8 cellular contexts compared by ENCODE assay signal in the genomic region with DNA sequence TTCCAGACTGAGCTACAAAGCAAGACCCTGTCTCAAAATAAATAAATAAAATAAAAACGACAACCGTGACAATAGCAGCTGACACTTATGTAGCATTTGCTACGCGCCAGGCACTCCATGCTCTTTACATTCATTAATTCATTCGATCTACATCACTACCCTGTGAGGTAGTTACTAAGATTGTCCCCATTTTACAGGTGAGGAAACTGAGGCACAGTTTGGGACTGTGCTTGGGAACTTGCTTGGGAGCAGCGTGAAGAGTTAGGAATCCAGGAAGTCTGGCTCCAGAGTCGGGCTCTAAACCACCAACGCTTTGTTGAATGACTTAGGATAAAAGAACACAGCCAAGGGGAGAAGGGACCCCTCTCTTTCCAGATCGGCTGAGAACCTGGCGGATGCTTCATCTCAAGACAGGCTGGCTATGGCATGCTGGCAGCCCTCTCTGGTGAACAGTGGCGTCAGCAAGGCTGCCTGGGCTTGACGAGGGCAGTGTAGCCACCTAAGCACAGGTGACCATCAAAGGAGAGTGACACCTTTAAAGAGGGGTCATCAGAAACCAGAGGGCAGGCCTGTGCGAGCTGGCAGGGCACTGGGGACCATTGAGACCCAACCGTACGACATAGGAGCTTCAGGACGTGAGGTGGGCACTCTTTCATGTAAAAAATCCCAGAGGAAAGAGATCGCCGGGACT. TPM values are rescaled to one million over a fixed set of nuclear protein-coding genes. Genes with fewer than 3 reads are reported as not detected.
A peak's percentile ranks its signal among the peaks of the same experiment; 100 is the strongest.
DNase-seq lines count a peak whose midpoint lies in the region; ATAC-seq and TF ChIP-seq lines count a peak whose summit lies in the region.

No MANE protein-coding gene starts in this region.

- peaks cover 19% of the 10 kb centered on the region for H3K36me3 ChIP-seq in suprapubic skin

- H3K4me1 ChIP-seq in suprapubic skin: peaks cover 20% of the 10 kb centered on the region

- peaks cover 40% of the 10 kb centered on the region for H3K4me1 Mint-ChIP-seq in activated T-cell treated with anti-CD3 and anti-CD28 coated beads, Interleukin-2, amount 50 U/mL, for 72 hours (ENCODE audit: low read depth)
- peaks cover 14% of the 10 kb centered on the region for H3K4me1 Mint-ChIP-seq in activated T-helper 17 cell treated with anti-CD3 and anti-CD28 coated beads, Interleukin-2, amount 50 U/mL, for 72 hours

- peak overlapping the region; percentile 75 for H3K4me3 ChIP-seq in suprapubic skin

- WGBS in suprapubic skin: 27% methylated on average over 18 of the region's 18 CpGs

- no peaks in the 10 kb centered on the region for H3K9me3 Mint-ChIP-seq in activated T-cell treated with anti-CD3 and anti-CD28 coated beads, Interleukin-2, amount 50 U/mL, for 72 hours
- H3K9me3 Mint-ChIP-seq in activated T-helper 17 cell treated with anti-CD3 and anti-CD28 coated beads, Interleukin-2, amount 50 U/mL, for 72 hours: peaks cover 4% of the 10 kb centered on the region

- H3K27ac ChIP-seq in suprapubic skin: peak overlapping the region; percentile 90

- TF ChIP-seq POLR2A in suprapubic skin (IDR thresholded peaks at IDR 0.05): no peak

- TF ChIP-seq CTCF in suprapubic skin (IDR thresholded peaks at IDR 0.05): no peak
- TF ChIP-seq CTCF in GM13977 (IDR thresholded peaks at IDR 0.05; ENCODE audit: extremely low read depth, insufficient read depth, missing control alignments): no peak

- peak overlapping the region; percentile 87 to 91 for H3K4me3 Mint-ChIP-seq in activated T-cell treated with anti-CD3 and anti-CD28 coated beads, Interleukin-2, amount 50 U/mL, for 72 hours
- H3K4me3 Mint-ChIP-seq in activated T-helper 17 cell treated with anti-CD3 and anti-CD28 coated beads, Interleukin-2, amount 50 U/mL, for 72 hours: peak overlapping the region; percentile 94

- no peak for DNase-seq in activated T-cell treated with anti-CD3 and anti-CD28 coated beads, Interleukin-2, amount 50 U/mL, for 72 hours
- DNase-seq in activated T-cell treated with anti-CD3 and anti-CD28 coated beads, Interleukin-2, amount 50 U/mL, for 48 hours: no peak
- DNase-seq in iPS-NIHi11 (ENCODE audit: low spot score) (peak; percentile 32), suprapubic skin (ENCODE audit: low spot score in 2 of 2) (no peak), NCI-H2196 treated with DMSO at 0.1 percent for 48 hours (lab: John Stamatoyannopoulos, UW; ENCODE audit: unreplicated experiment) (no peak), GM13977 (ENCODE audit: low spot score) (no peak), iPS-NIHi7 (ENCODE audit: extremely low spot score) (no peak)

- H3K9me3 ChIP-seq in suprapubic skin: no peaks in the 10 kb centered on the region

- H3K27ac Mint-ChIP-seq in activated T-cell treated with anti-CD3 and anti-CD28 coated beads, Interleukin-2, amount 50 U/mL, for 72 hours: peak overlapping the region; percentile 98
- peak overlapping the region; percentile 100 for H3K27ac Mint-ChIP-seq in activated T-helper 17 cell treated with anti-CD3 and anti-CD28 coated beads, Interleukin-2, amount 50 U/mL, for 72 hours

- peaks cover 1 to 8% of the 10 kb centered on the region in 2 donors for H3K36me3 Mint-ChIP-seq in activated T-cell treated with anti-CD3 and anti-CD28 coated beads, Interleukin-2, amount 50 U/mL, for 72 hours (ENCODE audit: insufficient read depth in 2 of 2)
- H3K36me3 Mint-ChIP-seq in activated T-helper 17 cell treated with anti-CD3 and anti-CD28 coated beads, Interleukin-2, amount 50 U/mL, for 72 hours (ENCODE audit: low read depth): peaks cover 27% of the 10 kb centered on the region

- peak; percentile 6 to 14 for ATAC-seq in activated T-cell treated with anti-CD3 and anti-CD28 coated beads, Interleukin-2, amount 50 U/mL, for 72 hours (replicated peaks in 1 of 2)
- ATAC-seq in activated T-helper 17 cell treated with anti-CD3 and anti-CD28 coated beads, Interleukin-2, amount 50 U/mL, for 72 hours (replicated peaks): peak; percentile 7

- H3K27me3 ChIP-seq in suprapubic skin: no peaks in the 10 kb centered on the region

- in situ Hi-C loops in GM13977 (cut with MboI; ENCODE audit: low pct_unique_long_range_greater_than_20kb, low sequenced_read_pairs, unreplicated experiment): loop anchor here (25.0 kb wide), 1 partner anchor 538 kb away; no protein-coding TSS in a partner anchor

- no peak for TF ChIP-seq EP300 in suprapubic skin (IDR thresholded peaks at IDR 0.05)

- no peaks in the 10 kb centered on the region for H3K27me3 Mint-ChIP-seq in activated T-cell treated with anti-CD3 and anti-CD28 coated beads, Interleukin-2, amount 50 U/mL, for 72 hours (ENCODE audit: low read depth)
- H3K27me3 Mint-ChIP-seq in activated T-helper 17 cell treated with anti-CD3 and anti-CD28 coated beads, Interleukin-2, amount 50 U/mL, for 72 hours: no peaks in the 10 kb centered on the region

RNA-seq across cellular contexts. Expression of a gene that starts 0.6 kb away (rescaled TPM):
- total RNA-seq in activated T-cell treated with anti-CD3 and anti-CD28 coated beads, Interleukin-2, amount 50 U/mL, for 72 hours: 10 to 100 TPM; 12.3 to 13.5 TPM
- 10 to 100 TPM; 11.1 to 22.2 TPM for total RNA-seq in activated T-helper 17 cell treated with anti-CD3 and anti-CD28 coated beads, Interleukin-2, amount 50 U/mL, for 72 hours
- total RNA-seq in suprapubic skin: 10 to 100 TPM; 10.9 to 21.7 (median 17.9) TPM

RNA-seq across cellular contexts. Expression of a gene that starts 6.2 kb away (rescaled TPM):
- 10 to 100 TPM; 66.2 to 85.9 TPM for total RNA-seq in activated T-cell treated with anti-CD3 and anti-CD28 coated beads, Interleukin-2, amount 50 U/mL, for 72 hours
- 10 to 100 TPM; 51.5 to 64.3 TPM for total RNA-seq in activated T-helper 17 cell treated with anti-CD3 and anti-CD28 coated beads, Interleukin-2, amount 50 U/mL, for 72 hours
- 10 to 100 TPM; 45.1 to 51.1 (median 47.9) TPM for total RNA-seq in suprapubic skin

RNA-seq across cellular contexts. Expression of a gene that starts 16.6 kb away (rescaled TPM):
- not detected for total RNA-seq in activated T-cell treated with anti-CD3 and anti-CD28 coated beads, Interleukin-2, amount 50 U/mL, for 72 hours
- total RNA-seq in activated T-helper 17 cell treated with anti-CD3 and anti-CD28 coated beads, Interleukin-2, amount 50 U/mL, for 72 hours: not detected
- not detected for total RNA-seq in suprapubic skin

RNA-seq across cellular contexts. Expression of a gene that starts 19.6 kb away (rescaled TPM):
- total RNA-seq in activated T-cell treated with anti-CD3 and anti-CD28 coated beads, Interleukin-2, amount 50 U/mL, for 72 hours: under 1 TPM; 0.62 to 0.88 TPM
- total RNA-seq in activated T-helper 17 cell treated with anti-CD3 and anti-CD28 coated beads, Interleukin-2, amount 50 U/mL, for 72 hours: 1 to 10 TPM in 1 of 2 donors, not detected in 1; 1.6 TPM
- total RNA-seq in suprapubic skin: 1 to 10 TPM in 1 of 4 donors, not detected in 3; 2.1 TPM

RNA-seq across cellular contexts. Expression of a gene that starts 39.1 kb away (rescaled TPM):
- total RNA-seq in activated T-cell treated with anti-CD3 and anti-CD28 coated beads, Interleukin-2, amount 50 U/mL, for 72 hours: 10 to 100 TPM in 1 of 2 donors, 1 to 10 TPM in 1; 4.6 to 10.7 TPM
- total RNA-seq in activated T-helper 17 cell treated with anti-CD3 and anti-CD28 coated beads, Interleukin-2, amount 50 U/mL, for 72 hours: 1 to 10 TPM; 2.1 to 4.0 TPM
- total RNA-seq in suprapubic skin: 1 to 10 TPM in 2 of 4 donors, not detected in 2; 2.4 to 5.2 TPM
